In the genomic region with DNA sequence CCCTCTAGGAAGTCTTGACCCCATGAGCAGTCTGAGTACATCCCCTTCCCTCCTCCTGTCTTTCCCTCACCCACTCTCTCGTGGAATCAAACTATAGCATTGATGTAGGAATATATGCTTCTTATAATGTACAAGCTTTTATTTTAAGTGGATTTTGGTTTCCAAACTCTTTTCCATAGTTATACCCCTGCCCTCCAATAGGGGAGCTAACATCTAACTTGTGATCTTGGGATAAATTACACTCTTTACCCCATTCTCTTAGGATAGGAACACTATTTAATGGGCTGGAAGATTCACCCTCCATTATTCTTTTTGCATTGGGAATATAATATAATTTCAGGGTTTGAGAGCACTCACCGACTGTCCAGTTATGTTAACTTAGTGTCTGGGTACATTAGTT, we compare ENCODE assay signal across 2 cellular contexts.
TF ChIP-seq lines count a peak whose summit lies in the region.

No MANE protein-coding gene starts in this region.

TF ChIP-seq in SK-N-SH, 30 proteins besides CTCF, POLR2A, EP300 and RAD21:
- TF ChIP-seq CHD2 (IDR thresholded peaks at IDR 0.05; ENCODE audit: low read length, partially characterized antibody) = no peak
- TF ChIP-seq TEAD4 (IDR thresholded peaks at IDR 0.05; ENCODE audit: borderline replicate concordance, insufficient read depth) = no peak
- TF ChIP-seq NFIC (IDR thresholded peaks at IDR 0.05; ENCODE audit: borderline replicate concordance) = no peak
- TF ChIP-seq FOSL2 (IDR thresholded peaks at IDR 0.05; ENCODE audit: borderline replicate concordance, low read depth) = no peak
- TF ChIP-seq SMC3 (IDR thresholded peaks at IDR 0.05; ENCODE audit: low read depth, low read length) = no peak
- TF ChIP-seq, protein P1, sequence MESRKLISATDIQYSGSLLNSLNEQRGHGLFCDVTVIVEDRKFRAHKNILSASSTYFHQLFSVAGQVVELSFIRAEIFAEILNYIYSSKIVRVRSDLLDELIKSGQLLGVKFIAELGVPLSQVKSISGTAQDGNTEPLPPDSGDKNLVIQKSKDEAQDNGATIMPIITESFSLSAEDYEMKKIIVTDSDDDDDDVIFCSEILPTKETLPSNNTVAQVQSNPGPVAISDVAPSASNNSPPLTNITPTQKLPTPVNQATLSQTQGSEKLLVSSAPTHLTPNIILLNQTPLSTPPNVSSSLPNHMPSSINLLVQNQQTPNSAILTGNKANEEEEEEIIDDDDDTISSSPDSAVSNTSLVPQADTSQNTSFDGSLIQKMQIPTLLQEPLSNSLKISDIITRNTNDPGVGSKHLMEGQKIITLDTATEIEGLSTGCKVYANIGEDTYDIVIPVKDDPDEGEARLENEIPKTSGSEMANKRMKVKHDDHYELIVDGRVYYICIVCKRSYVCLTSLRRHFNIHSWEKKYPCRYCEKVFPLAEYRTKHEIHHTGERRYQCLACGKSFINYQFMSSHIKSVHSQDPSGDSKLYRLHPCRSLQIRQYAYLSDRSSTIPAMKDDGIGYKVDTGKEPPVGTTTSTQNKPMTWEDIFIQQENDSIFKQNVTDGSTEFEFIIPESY (IDR thresholded peaks at IDR 0.05; ENCODE audit: borderline replicate concordance, low read depth) = no peak
- no peak for TF ChIP-seq GATA2 (CRISPR knock-in tag; IDR thresholded peaks at IDR 0.05)
- no peak for TF ChIP-seq FOXJ3 (CRISPR knock-in tag; IDR thresholded peaks at IDR 0.05)
- TF ChIP-seq FOXM1 (IDR thresholded peaks at IDR 0.05; ENCODE audit: low read depth) = no peak
- TF ChIP-seq NRF1 (IDR thresholded peaks at IDR 0.05; ENCODE audit: low read depth, low read length) = no peak
- TF ChIP-seq TAF1 (IDR thresholded peaks at IDR 0.05; ENCODE audit: borderline replicate concordance, low read depth, low read length) = no peak
- no peak for TF ChIP-seq POLR2AphosphoS5 (IDR thresholded peaks at IDR 0.05; ENCODE audit: low read depth, low read length)
- TF ChIP-seq RXRA (IDR thresholded peaks at IDR 0.05; ENCODE audit: borderline replicate concordance, low read depth) = no peak
- TF ChIP-seq SIN3A (IDR thresholded peaks at IDR 0.05; ENCODE audit: borderline replicate concordance, low read depth, low read length) = no peak
- no peak for TF ChIP-seq MAX (IDR thresholded peaks at IDR 0.05; ENCODE audit: low read depth)
- TF ChIP-seq EZH2phosphoT487 (IDR thresholded peaks at IDR 0.05; ENCODE audit: borderline replicate concordance, low read depth) = no peak
- no peak for TF ChIP-seq TCF12 (IDR thresholded peaks at IDR 0.05)
- no peak for TF ChIP-seq YY1 (IDR thresholded peaks at IDR 0.05; ENCODE audit: low read depth)

TF ChIP-seq in SK-N-SH treated with all-trans-retinoic acid at 6 μM for 48 hours, 23 proteins besides CTCF, POLR2A, EP300 and RAD21:
- TF ChIP-seq TOX (CRISPR knock-in tag; IDR thresholded peaks at IDR 0.05; ENCODE audit: borderline replicate concordance) (no peak), TCF4 (CRISPR knock-in tag; IDR thresholded peaks at IDR 0.05; ENCODE audit: borderline replicate concordance) (no peak), ARNTL (CRISPR knock-in tag; IDR thresholded peaks at IDR 0.05; ENCODE audit: borderline replicate concordance, low read depth) (no peak), PPARA (CRISPR knock-in tag; IDR thresholded peaks at IDR 0.05; ENCODE audit: borderline replicate concordance) (no peak), OSR1 (CRISPR knock-in tag; IDR thresholded peaks at IDR 0.05) (no peak), ZNF565 (CRISPR knock-in tag; conservative IDR thresholded peaks at IDR 0.05; ENCODE audit: low read depth) (no peak)
- TF ChIP-seq, protein P2, sequence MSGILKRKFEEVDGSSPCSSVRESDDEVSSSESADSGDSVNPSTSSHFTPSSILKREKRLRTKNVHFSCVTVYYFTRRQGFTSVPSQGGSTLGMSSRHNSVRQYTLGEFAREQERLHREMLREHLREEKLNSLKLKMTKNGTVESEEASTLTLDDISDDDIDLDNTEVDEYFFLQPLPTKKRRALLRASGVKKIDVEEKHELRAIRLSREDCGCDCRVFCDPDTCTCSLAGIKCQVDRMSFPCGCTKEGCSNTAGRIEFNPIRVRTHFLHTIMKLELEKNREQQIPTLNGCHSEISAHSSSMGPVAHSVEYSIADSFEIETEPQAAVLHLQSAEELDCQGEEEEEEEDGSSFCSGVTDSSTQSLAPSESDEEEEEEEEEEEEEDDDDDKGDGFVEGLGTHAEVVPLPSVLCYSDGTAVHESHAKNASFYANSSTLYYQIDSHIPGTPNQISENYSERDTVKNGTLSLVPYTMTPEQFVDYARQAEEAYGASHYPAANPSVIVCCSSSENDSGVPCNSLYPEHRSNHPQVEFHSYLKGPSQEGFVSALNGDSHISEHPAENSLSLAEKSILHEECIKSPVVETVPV (CRISPR knock-in tag; IDR thresholded peaks at IDR 0.05) = no peak
